ENCODE assay signal across 8 cellular contexts in the genomic region with DNA sequence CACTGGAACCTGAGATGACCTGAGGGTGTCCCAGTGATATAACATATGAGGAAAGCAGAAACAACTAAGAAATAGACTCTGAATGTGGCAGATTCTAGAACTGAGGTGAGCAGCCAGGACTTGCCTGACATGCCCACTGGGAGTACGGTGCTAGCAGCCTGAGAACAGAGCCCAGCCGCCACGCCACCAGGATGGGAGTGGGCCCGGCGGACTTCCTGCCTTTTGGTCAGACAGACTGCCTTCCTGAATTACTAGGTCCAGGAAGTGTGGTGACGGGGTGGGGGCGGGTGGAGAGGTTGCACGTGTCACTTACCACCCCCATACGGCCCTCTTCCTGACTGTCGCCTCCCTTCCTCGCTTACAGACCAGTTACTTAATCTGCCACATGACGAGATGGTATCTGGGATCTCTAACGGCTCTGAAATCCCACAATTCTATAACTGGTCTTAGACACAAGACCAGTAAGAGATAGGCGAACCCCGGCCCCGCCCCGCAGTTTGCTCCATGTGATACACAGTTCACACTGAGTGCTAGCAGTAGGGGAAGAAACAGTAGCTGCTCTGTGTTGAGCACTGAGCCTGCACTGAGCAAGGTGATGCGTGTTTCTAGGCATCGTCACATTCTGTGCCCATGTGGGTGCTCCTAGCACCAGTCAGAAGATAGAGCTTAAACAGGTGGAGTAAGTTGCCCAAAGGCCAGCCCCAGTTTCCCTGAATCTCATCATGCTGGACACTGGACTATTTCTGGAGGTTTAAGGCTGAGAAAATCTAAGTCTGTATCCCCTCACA.
DNase-seq lines count a peak whose midpoint lies in the region; ATAC-seq and TF ChIP-seq lines count a peak whose summit lies in the region.

No MANE protein-coding gene starts in this region.

- H3K27me3 ChIP-seq in lung (ENCODE audit: control insufficient read depth, insufficient read depth) (no peaks in the 10 kb centered on the region), brain microvascular endothelial cell (replicated peaks) (peaks cover 45% of the 10 kb centered on the region)

- in situ Hi-C loops in brain microvascular endothelial cell (cut with HindIII; ENCODE audit: low pct_ligation_motif_present, low sequenced_read_pairs), result no loop called here

- peak; percentile 96 for DNase-seq in RPMI7951 (ENCODE audit: low read depth)
- DNase-seq in activated naive CD4-positive, alpha-beta T cell (lab: John Stamatoyannopoulos, UW), result peak in 3 of 4 experiments; percentile 7 to 43 (median 17)
- DNase-seq in lung (ENCODE audit: low spot score), result peak; percentile 77
- peak; percentile 66 for DNase-seq in stimulated activated CD8-positive, alpha-beta memory T cell treated with anti-CD3 and anti-CD28 coated beads, Interleukin-4, amount 100 ng/mL, for 48 hours
- DNase-seq in NCI-H226, result no peak
- DNase-seq in brain microvascular endothelial cell, result no peak

- no peak for TF ChIP-seq CTCF in lung (IDR thresholded peaks at IDR 0.05; ENCODE audit: control extremely low read depth, extremely low read depth)
- TF ChIP-seq CTCF in brain microvascular endothelial cell (IDR thresholded peaks at IDR 0.05; ENCODE audit: low read depth, low read length, missing control alignments), result no peak

- H3K4me3 ChIP-seq in lung (no peak overlapping the region), brain microvascular endothelial cell (ENCODE audit: low read depth, low read length) (no peak overlapping the region)

- H3K27ac ChIP-seq in lung (ENCODE audit: low read depth in 1 of 2, low read length in 1 of 2) (peak overlapping the region in 1 of 2 donors; percentile 9), brain microvascular endothelial cell (no peak overlapping the region)

- 14 to 36% methylated on average over 19 of the region's 19 CpGs for WGBS in lung, 2 donors

- no peaks in the 10 kb centered on the region for H3K36me3 ChIP-seq in lung (ENCODE audit: control insufficient read depth in 2 of 2, insufficient read depth in 2 of 2, low read length in 2 of 2)
- H3K36me3 ChIP-seq in brain microvascular endothelial cell (replicated peaks), result no peaks in the 10 kb centered on the region

- ATAC-seq in GM21529 (IDR thresholded peaks at IDR 0.05; ENCODE audit: unreplicated experiment) (peak; percentile 62), lung (ENCODE audit: insufficient read depth, low FRiP score) (peak; percentile 85), GM21447 (IDR thresholded peaks at IDR 0.05; ENCODE audit: unreplicated experiment) (no peak)

- peaks cover 0 to 11% of the 10 kb centered on the region in 2 donors for H3K4me1 ChIP-seq in lung (ENCODE audit: control insufficient read depth in 2 of 2, insufficient read depth in 2 of 2, low read length in 2 of 2)

- H3K9me3 ChIP-seq in lung (ENCODE audit: control insufficient read depth in 2 of 2, insufficient read depth in 1 of 2, low read length in 1 of 2), result peaks cover 0 to 2% of the 10 kb centered on the region in 2 donors

Comparison
In these comparisons a context has a peak if more than half of its experiments do, and no peak if none do; other contexts are left out.
1. DNase-seq: peak in RPMI7951 (single experiment), activated naive CD4-positive, alpha-beta T cell (3 of 4), lung (single experiment) and stimulated activated CD8-positive, alpha-beta memory T cell treated with anti-CD3 and anti-CD28 coated beads, Interleukin-4, amount 100 ng/mL, for 48 hours (single experiment); none in NCI-H226 (single experiment) and brain microvascular endothelial cell (single experiment).